In genomic region chr6:79119217-79119616, GRCh38 we compare ENCODE assay signal across 27 cellular contexts.
"Had no signal": no experiment of that assay in that cellular context is flagged by ENCODE, and none has a peak within 500 bp of the region (broad histone marks: within the 10 kb centered on the region; RNA-seq: fewer than 3 reads in every experiment).

No MANE protein-coding gene starts in this region.

- H3K27ac ChIP-seq: hepatocyte, left ventricle myocardium inferior, neural progenitor cell, neutrophil, parathyroid adenoma, psoas muscle, skin epidermis, spleen, tibial nerve, uterus had no signal

- H3K4me1 ChIP-seq: left ventricle myocardium inferior, neural progenitor cell, parathyroid adenoma, psoas muscle, spleen, tibial nerve, uterus had no signal

- H3K4me2 ChIP-seq: hepatocyte, neural progenitor cell had no signal

- H3K27me3 Mint-ChIP-seq: type B pancreatic cell had no signal

- H3K9ac ChIP-seq: neural progenitor cell, parathyroid adenoma had no signal

- ATAC-seq: natural killer cell; psoas muscle; sciatic nerve; stimulated activated memory B cell treated with anti-CD40 and anti-IgM and Interleukin-4, amounts not matched to agents 10 μg/mL and 1 μg/mL and 100 μg/mL, for 72 hours; stimulated activated naive CD8-positive, alpha-beta T cell treated with anti-CD3 and anti-CD28 coated beads, Interleukin-15, amount 100 ng/mL, for 72 hours had no signal

- H3K9me3 Mint-ChIP-seq: natural killer cell, neural progenitor cell, type B pancreatic cell had no signal

- H2AFZ ChIP-seq: hepatocyte, neural progenitor cell, parathyroid adenoma had no signal

- H3K36me3 ChIP-seq: left ventricle myocardium inferior, neural progenitor cell, neutrophil, spleen, tibial nerve, uterus had no signal

- H3K27me3 ChIP-seq: hepatocyte, neural progenitor cell, neutrophil, spleen, tibial nerve had no signal

- H3K79me2 ChIP-seq: hepatocyte, parathyroid adenoma had no signal

- H3K9me3 ChIP-seq: neutrophil, psoas muscle, uterus had no signal

- H3K4me3 ChIP-seq: hepatocyte, left ventricle myocardium inferior, lung, neural progenitor cell, psoas muscle, skin epidermis, spleen, tibial nerve, uterus had no signal

- H3K4me3 Mint-ChIP-seq: mesothelial cell of epicardium; naive B cell; natural killer cell; nephron progenitor cell; neural progenitor cell; stimulated activated memory B cell treated with anti-CD40 and anti-IgM and Interleukin-4, amounts not matched to agents 10 μg/mL and 1 μg/mL and 100 μg/mL, for 72 hours; stimulated activated naive CD8-positive, alpha-beta T cell treated with anti-CD3 and anti-CD28 coated beads, Interleukin-15, amount 100 ng/mL, for 72 hours; type B pancreatic cell had no signal

- H3K27ac Mint-ChIP-seq: mesothelial cell of epicardium; naive B cell; natural killer cell; nephron progenitor cell; neural progenitor cell; stimulated activated memory B cell treated with anti-CD40 and anti-IgM and Interleukin-4, amounts not matched to agents 10 μg/mL and 1 μg/mL and 100 μg/mL, for 72 hours; type B pancreatic cell had no signal

- DNase-seq: islet precursor cell; left ventricle myocardium inferior; mesendoderm; naive B cell; natural killer cell; nephron progenitor cell; occipital lobe; psoas muscle; spleen; stimulated activated CD4-positive, alpha-beta T cell treated with anti-CD3 and anti-CD28 coated beads, Interleukin-2, amount 100 ng/mL, for 48 hours; stimulated activated CD4-positive, alpha-beta T cell treated with anti-CD3 and anti-CD28 coated beads, Interleukin-4, amount 100 ng/mL, for 4 hours; stimulated activated CD8-positive, alpha-beta memory T cell treated with anti-CD3 and anti-CD28 coated beads, Interleukin-4, amount 100 ng/mL, for 48 hours; stimulated activated naive CD4-positive, alpha-beta T cell treated with Interleukin-2 at 50 U/mL for 16 hours; stimulated activated naive CD8-positive, alpha-beta T cell treated with anti-CD3 and anti-CD28 coated beads, Interleukin-15, amount 100 ng/mL, for 72 hours; substantia nigra; uterus had no signal

- H3K36me3 Mint-ChIP-seq: mesothelial cell of epicardium; naive B cell; natural killer cell; neural progenitor cell; stimulated activated memory B cell treated with anti-CD40 and anti-IgM and Interleukin-4, amounts not matched to agents 10 μg/mL and 1 μg/mL and 100 μg/mL, for 72 hours; type B pancreatic cell had no signal

- H3K4me1 Mint-ChIP-seq: naive B cell; natural killer cell; neural progenitor cell; stimulated activated memory B cell treated with anti-CD40 and anti-IgM and Interleukin-4, amounts not matched to agents 10 μg/mL and 1 μg/mL and 100 μg/mL, for 72 hours; stimulated activated naive CD8-positive, alpha-beta T cell treated with anti-CD3 and anti-CD28 coated beads, Interleukin-15, amount 100 ng/mL, for 72 hours had no signal
